Comparison of ENCODE assay signal across 8 cellular contexts in genomic region chr22:26172389-26172990, GRCh38. TPM values are rescaled to one million over a fixed set of nuclear protein-coding genes. Genes with fewer than 3 reads are reported as not detected.
DNase-seq lines count a peak whose midpoint lies in the region; ATAC-seq and TF ChIP-seq lines count a peak whose summit lies in the region.

No MANE protein-coding gene starts in this region.

- no peaks in the 10 kb centered on the region for H3K79me1 ChIP-seq in neuronal stem cell (ENCODE audit: low read depth, low read length)

- H3K4me1 ChIP-seq in neuronal stem cell (ENCODE audit: control insufficient read depth in 2 of 2, insufficient read depth in 1 of 2, low read depth in 1 of 2, low read length in 2 of 2), result peaks cover 0 to 6% of the 10 kb centered on the region in 2 donors

- DNase-seq in activated CD8-positive, alpha-beta memory T cell treated with anti-CD3 and anti-CD28 coated beads, Interleukin-2, amount 10 ng/mL, durations not matched to agents 7 days and 5 days, result peak; percentile 43
- DNase-seq in activated CD8-positive, alpha-beta memory T cell treated with anti-CD3 and anti-CD28 coated beads, Interleukin-2, amount 50 U/mL, for 4 hours, result no peak
- DNase-seq in LHCN-M2 (ENCODE audit: low read depth), result peak; percentile 13
- peak; percentile 51 to 78 for DNase-seq in SHP77 (lab: John Stamatoyannopoulos, UW)
- DNase-seq in epithelial cell of esophagus (ENCODE audit: low read depth), result peak; percentile 34
- DNase-seq in neuronal stem cell (ENCODE audit: low spot score), result peak; percentile 36
- no peak for DNase-seq in NK-92 treated with Interleukin-12 subunit alpha and Interleukin-12 subunit beta, amount 100 ng/mL, for 24 hours (lab: John Stamatoyannopoulos, UW)
- no peak for DNase-seq in GF-D8 (lab: John Stamatoyannopoulos, UW)

- no peak overlapping the region for H4K8ac ChIP-seq in neuronal stem cell (ENCODE audit: low read depth, low read length)

- no peaks in the 10 kb centered on the region for H3K36me3 ChIP-seq in neuronal stem cell (replicated peaks in 1 of 2; ENCODE audit: control insufficient read depth in 2 of 2, insufficient read depth in 2 of 2, low read length in 2 of 2)

- no peak overlapping the region for H3K14ac ChIP-seq in neuronal stem cell (ENCODE audit: low read length)

- CTCF ChIA-PET in activated CD8-positive, alpha-beta memory T cell treated with anti-CD3 and anti-CD28 coated beads, Interleukin-2, amount 10 ng/mL, durations not matched to agents 7 days and 5 days (lab: Charles Lee), result interaction anchor here (0.7 to 1.4 kb wide), 5 partner anchors 9 to 188 kb away, joined by 3 read pairs; no protein-coding TSS in a partner anchor

- H2BK12ac ChIP-seq in neuronal stem cell (ENCODE audit: low read length), result no peak overlapping the region

- no peaks in the 10 kb centered on the region for H3K4me1 Mint-ChIP-seq in activated CD8-positive, alpha-beta memory T cell treated with anti-CD3 and anti-CD28 coated beads, Interleukin-2, amount 10 ng/mL, durations not matched to agents 7 days and 5 days

- H3K27me3 Mint-ChIP-seq in activated CD8-positive, alpha-beta memory T cell treated with anti-CD3 and anti-CD28 coated beads, Interleukin-2, amount 10 ng/mL, durations not matched to agents 7 days and 5 days, result peaks cover 53% of the 10 kb centered on the region

- H3K4me3 Mint-ChIP-seq in activated CD8-positive, alpha-beta memory T cell treated with anti-CD3 and anti-CD28 coated beads, Interleukin-2, amount 10 ng/mL, durations not matched to agents 7 days and 5 days, result no peak overlapping the region

- no peak overlapping the region for H3K9ac ChIP-seq in neuronal stem cell (ENCODE audit: low read depth, low read length, poor library complexity)

- H3K36me3 Mint-ChIP-seq in activated CD8-positive, alpha-beta memory T cell treated with anti-CD3 and anti-CD28 coated beads, Interleukin-2, amount 10 ng/mL, durations not matched to agents 7 days and 5 days, result no peaks in the 10 kb centered on the region

- no peak overlapping the region for H3K4me2 ChIP-seq in neuronal stem cell (ENCODE audit: insufficient read depth, low read length, poor library complexity, severe bottlenecking)

- H3K4ac ChIP-seq in neuronal stem cell (ENCODE audit: low read length), result no peak overlapping the region

- no peaks in the 10 kb centered on the region for H3K9me3 Mint-ChIP-seq in activated CD8-positive, alpha-beta memory T cell treated with anti-CD3 and anti-CD28 coated beads, Interleukin-2, amount 10 ng/mL, durations not matched to agents 7 days and 5 days (ENCODE audit: low read depth)

- H2BK5ac ChIP-seq in neuronal stem cell (ENCODE audit: low read length), result no peak overlapping the region

- H3K18ac ChIP-seq in neuronal stem cell (ENCODE audit: low read length), result no peak overlapping the region

- H3K27me3 ChIP-seq in neuronal stem cell (ENCODE audit: control insufficient read depth in 3 of 3, insufficient read depth in 3 of 3, low read depth in 1 of 3, low read length in 3 of 3), result peaks cover 5 to 46% (median 32%) of the 10 kb centered on the region in 3 experiments

- no peak overlapping the region for H3K27ac ChIP-seq in neuronal stem cell (replicated peaks; ENCODE audit: low read length)

- H2BK120ac ChIP-seq in neuronal stem cell (ENCODE audit: low read depth, low read length), result no peak overlapping the region

- no peak overlapping the region for H3K23ac ChIP-seq in neuronal stem cell (ENCODE audit: low read depth, low read length, poor library complexity)

- WGBS in neuronal stem cell (ENCODE audit: extremely low coverage in 2 of 2, insufficient read length in 2 of 2, insufficient replicate concordance in 1 of 2), 2 donors, result no CpG with 5 or more reads among the region's 5 CpGs

- no peak overlapping the region for H2AK5ac ChIP-seq in neuronal stem cell (ENCODE audit: low read depth, low read length)

- H3K27ac Mint-ChIP-seq in activated CD8-positive, alpha-beta memory T cell treated with anti-CD3 and anti-CD28 coated beads, Interleukin-2, amount 10 ng/mL, durations not matched to agents 7 days and 5 days, result no peak overlapping the region

- TF ChIP-seq CTCF in epithelial cell of esophagus (IDR thresholded peaks at IDR 0.05; ENCODE audit: insufficient read depth, low read depth, low read length, missing control alignments), result peak; percentile 39

- H3K9me3 ChIP-seq in neuronal stem cell (replicated peaks in 1 of 2; ENCODE audit: control insufficient read depth in 2 of 2, insufficient read depth in 1 of 2, low read depth in 1 of 2, low read length in 2 of 2), result no peaks in the 10 kb centered on the region

- H3K4me3 ChIP-seq in epithelial cell of esophagus (ENCODE audit: low read length), result no peak overlapping the region
- no peak overlapping the region for H3K4me3 ChIP-seq in neuronal stem cell (ENCODE audit: low read length in 2 of 2)

- H2AFZ ChIP-seq in neuronal stem cell (ENCODE audit: low read length), result no peak overlapping the region

- H2BK15ac ChIP-seq in neuronal stem cell (ENCODE audit: low read length), result no peak overlapping the region

- no peak for ATAC-seq in activated CD8-positive, alpha-beta memory T cell treated with anti-CD3 and anti-CD28 coated beads, Interleukin-2, amount 10 ng/mL, durations not matched to agents 7 days and 5 days

- no peak overlapping the region for H4K91ac ChIP-seq in neuronal stem cell (ENCODE audit: low read depth, low read length, poor library complexity)

RNA-seq across cellular contexts. Expression of gene SEZ6L, which starts 3.2 kb away (rescaled TPM):
- not detected for total RNA-seq in activated CD8-positive, alpha-beta memory T cell treated with anti-CD3 and anti-CD28 coated beads, Interleukin-2, amount 10 ng/mL, durations not matched to agents 7 days and 5 days
- total RNA-seq in LHCN-M2 (2014; rRNA removed), result not detected in 2 replicates
- not detected for polyA plus RNA-seq in LHCN-M2 (2012)
- polyA plus RNA-seq in neuronal stem cell (2013, experiment 1 of 2), result 0.47 TPM
- polyA plus RNA-seq in neuronal stem cell (2013, experiment 2 of 2), result 0.61 TPM

Comparison
In these comparisons a context has a peak if more than half of its experiments do, and no peak if none do; other contexts are left out.
1. DNase-seq: peak in activated CD8-positive, alpha-beta memory T cell treated with anti-CD3 and anti-CD28 coated beads, Interleukin-2, amount 10 ng/mL, durations not matched to agents 7 days and 5 days (single experiment), LHCN-M2 (single experiment), SHP77 (2 of 2), epithelial cell of esophagus (single experiment) and neuronal stem cell (single experiment); none in activated CD8-positive, alpha-beta memory T cell treated with anti-CD3 and anti-CD28 coated beads, Interleukin-2, amount 50 U/mL, for 4 hours (single experiment), NK-92 treated with Interleukin-12 subunit alpha and Interleukin-12 subunit beta, amount 100 ng/mL, for 24 hours (single experiment) and GF-D8 (single experiment).